Comparison of ENCODE assay signal across 9 cellular contexts in genomic region chr1:12040457-12041051, GRCh38. TPM values are rescaled to one million over a fixed set of nuclear protein-coding genes. Genes with fewer than 3 reads are reported as not detected.
DNase-seq lines count a peak whose midpoint lies in the region; ATAC-seq, FAIRE-seq and TF ChIP-seq lines count a peak whose summit lies in the region.
"Had no signal": no experiment of that assay in that cellular context is flagged by ENCODE, and none has a peak within 500 bp of the region (broad histone marks: within the 10 kb centered on the region; RNA-seq: fewer than 3 reads in every experiment).

No MANE protein-coding gene starts in this region.

- H3K4me3 ChIP-seq in coronary artery (no peak overlapping the region), gastroesophageal sphincter (no peak overlapping the region)

- no peaks in the 10 kb centered on the region for H3K9me3 Mint-ChIP-seq in activated T-helper 1 cell treated with anti-CD3 and anti-CD28 coated beads, Interleukin-12 subunit alpha, Interleukin-12 subunit beta, Interleukin-2, Interleukin-4 antibody, amounts not matched to agents 30 ng/mL and 10 ng/mL and 1 ng/mL, durations not matched to agents 14 hours and 24 hours and 36 hours
- H3K9me3 Mint-ChIP-seq in stimulated activated naive B cell treated with anti-CD40 and anti-IgM and Interleukin-4, amounts not matched to agents 10 μg/mL and 1 μg/mL and 100 μg/mL, for 72 hours: no peaks in the 10 kb centered on the region

- 47 to 75% methylated on average over 2 to 5 of the region's 6 CpGs for WGBS in gastroesophageal sphincter (ENCODE audit: low coverage in 1 of 2), 2 donors

- peak overlapping the region; percentile 29 for H3K27ac Mint-ChIP-seq in activated T-helper 1 cell treated with anti-CD3 and anti-CD28 coated beads, Interleukin-12 subunit alpha, Interleukin-12 subunit beta, Interleukin-2, Interleukin-4 antibody, amounts not matched to agents 30 ng/mL and 10 ng/mL and 1 ng/mL, durations not matched to agents 14 hours and 24 hours and 36 hours
- peak overlapping the region; percentile 96 for H3K27ac Mint-ChIP-seq in stimulated activated naive B cell treated with anti-CD40 and anti-IgM and Interleukin-4, amounts not matched to agents 10 μg/mL and 1 μg/mL and 100 μg/mL, for 72 hours

- no peak for DNase-seq in GM12891 (ENCODE audit: insufficient read length, low spot score)
- DNase-seq in activated T-helper 1 cell treated with anti-CD3 and anti-CD28 coated beads, Interleukin-12 subunit alpha, Interleukin-12 subunit beta, Interleukin-2, Interleukin-4 antibody, amounts not matched to agents 30 ng/mL and 10 ng/mL and 1 ng/mL, durations not matched to agents 14 hours and 24 hours and 36 hours (ENCODE audit: low spot score): no peak
- DNase-seq in stimulated activated naive B cell treated with anti-CD40 and anti-IgM and Interleukin-4, amounts not matched to agents 10 μg/mL and 1 μg/mL and 100 μg/mL, for 72 hours: peak; percentile 68
- no peak for DNase-seq in coronary artery (ENCODE audit: low spot score)
- DNase-seq in Right ventricle myocardium superior: no peak

- TF ChIP-seq POLR2A in GM12891 (IDR thresholded peaks at IDR 0.05; ENCODE audit: low read depth, low read length) (no peak), gastroesophageal sphincter (IDR thresholded peaks at IDR 0.05) (no peak)

- H3K36me3 Mint-ChIP-seq in activated T-helper 1 cell treated with anti-CD3 and anti-CD28 coated beads, Interleukin-12 subunit alpha, Interleukin-12 subunit beta, Interleukin-2, Interleukin-4 antibody, amounts not matched to agents 30 ng/mL and 10 ng/mL and 1 ng/mL, durations not matched to agents 14 hours and 24 hours and 36 hours (ENCODE audit: low read depth): peaks cover 3% of the 10 kb centered on the region
- H3K36me3 Mint-ChIP-seq in stimulated activated naive B cell treated with anti-CD40 and anti-IgM and Interleukin-4, amounts not matched to agents 10 μg/mL and 1 μg/mL and 100 μg/mL, for 72 hours: peaks cover 0 to 3% of the 10 kb centered on the region in 2 donors

- TF ChIP-seq EP300 in gastroesophageal sphincter (IDR thresholded peaks at IDR 0.05): no peak

- peaks cover 0 to 13% (median 0%) of the 10 kb centered on the region in 3 donors for H3K4me1 ChIP-seq in gastroesophageal sphincter

- peaks cover 48% of the 10 kb centered on the region for H3K4me1 Mint-ChIP-seq in activated T-helper 1 cell treated with anti-CD3 and anti-CD28 coated beads, Interleukin-12 subunit alpha, Interleukin-12 subunit beta, Interleukin-2, Interleukin-4 antibody, amounts not matched to agents 30 ng/mL and 10 ng/mL and 1 ng/mL, durations not matched to agents 14 hours and 24 hours and 36 hours (ENCODE audit: low read depth)
- peaks cover 35 to 50% of the 10 kb centered on the region in 2 donors for H3K4me1 Mint-ChIP-seq in stimulated activated naive B cell treated with anti-CD40 and anti-IgM and Interleukin-4, amounts not matched to agents 10 μg/mL and 1 μg/mL and 100 μg/mL, for 72 hours

- H3K27me3 ChIP-seq in gastroesophageal sphincter: peaks cover 4% of the 10 kb centered on the region
- H3K27me3 ChIP-seq: neutrophil had no signal

- H3K4me3 Mint-ChIP-seq in activated T-helper 1 cell treated with anti-CD3 and anti-CD28 coated beads, Interleukin-12 subunit alpha, Interleukin-12 subunit beta, Interleukin-2, Interleukin-4 antibody, amounts not matched to agents 30 ng/mL and 10 ng/mL and 1 ng/mL, durations not matched to agents 14 hours and 24 hours and 36 hours: no peak overlapping the region
- H3K4me3 Mint-ChIP-seq in stimulated activated naive B cell treated with anti-CD40 and anti-IgM and Interleukin-4, amounts not matched to agents 10 μg/mL and 1 μg/mL and 100 μg/mL, for 72 hours: peak overlapping the region in 1 of 2 donors; percentile 55

- no peak for TF ChIP-seq CTCF in coronary artery (IDR thresholded peaks at IDR 0.05)
- TF ChIP-seq CTCF in gastroesophageal sphincter (IDR thresholded peaks at IDR 0.05): no peak

- peak; percentile 53 for ATAC-seq in GM21367 (IDR thresholded peaks at IDR 0.05; ENCODE audit: unreplicated experiment)
- peak; percentile 84 for ATAC-seq in HG03520 (IDR thresholded peaks at IDR 0.05; ENCODE audit: unreplicated experiment)
- ATAC-seq in stimulated activated naive B cell treated with anti-CD40 and anti-IgM and Interleukin-4, amounts not matched to agents 10 μg/mL and 1 μg/mL and 100 μg/mL, for 72 hours (replicated peaks): peak; percentile 81 to 88
- no peak for ATAC-seq in Right ventricle myocardium superior (ENCODE audit: poor library complexity)
- no peak for ATAC-seq in gastroesophageal sphincter

- no peaks in the 10 kb centered on the region for H3K9me3 ChIP-seq in gastroesophageal sphincter
- H3K9me3 ChIP-seq: neutrophil had no signal

- H3K27me3 Mint-ChIP-seq in activated T-helper 1 cell treated with anti-CD3 and anti-CD28 coated beads, Interleukin-12 subunit alpha, Interleukin-12 subunit beta, Interleukin-2, Interleukin-4 antibody, amounts not matched to agents 30 ng/mL and 10 ng/mL and 1 ng/mL, durations not matched to agents 14 hours and 24 hours and 36 hours (ENCODE audit: insufficient read depth): no peaks in the 10 kb centered on the region
- H3K27me3 Mint-ChIP-seq in stimulated activated naive B cell treated with anti-CD40 and anti-IgM and Interleukin-4, amounts not matched to agents 10 μg/mL and 1 μg/mL and 100 μg/mL, for 72 hours: no peaks in the 10 kb centered on the region

- no peaks in the 10 kb centered on the region for H3K36me3 ChIP-seq in gastroesophageal sphincter
- H3K36me3 ChIP-seq: neutrophil had no signal

- intact Hi-C loops in activated T-helper 1 cell treated with anti-CD3 and anti-CD28 coated beads, Interleukin-12 subunit alpha, Interleukin-12 subunit beta, Interleukin-2, Interleukin-4 antibody, amounts not matched to agents 30 ng/mL and 10 ng/mL and 1 ng/mL, durations not matched to agents 14 hours and 24 hours and 36 hours (cut with micrococcal nuclease): loop anchor here (1.0 to 10.0 kb wide), 4 partner anchors 21 to 656 kb away; partner anchors contain the start of gene MIIP
- intact Hi-C loops in Right ventricle myocardium superior (cut with DNase I): no loop called here

- FAIRE-seq in GM12891 (lab: Jason Lieb, UNC): peak; percentile 95

- H3K27ac ChIP-seq in coronary artery (no peak overlapping the region), gastroesophageal sphincter (no peak overlapping the region)
- H3K27ac ChIP-seq: neutrophil had no signal

TF ChIP-seq in GM12891, 5 proteins besides CTCF, POLR2A, EP300 and RAD21:
- TF ChIP-seq TAF1 (IDR thresholded peaks at IDR 0.05; ENCODE audit: low read depth, low read length): no peak
- TF ChIP-seq SPI1 (IDR thresholded peaks at IDR 0.05; ENCODE audit: low read depth, low read length): peak; percentile 66
- no peak; the same call in 1 of the 2 replicates for TF ChIP-seq POLR2AphosphoS5 (IDR thresholded peaks at IDR 0.05; ENCODE audit: low read depth, low read length)
- peak; percentile 45 for TF ChIP-seq PAX5 (IDR thresholded peaks at IDR 0.05; ENCODE audit: insufficient read depth, low read length, severe bottlenecking)
- 0 out of 2 replicates have a peak, but pooled peaks have one; percentile 4 for TF ChIP-seq POU2F2 (IDR thresholded peaks at IDR 0.05; ENCODE audit: low read depth, low read length)
TF ChIP-seq in GM12891: peak in this region for 3.

RNA-seq across cellular contexts. Expression of gene MIIP, which starts 21.3 kb away (rescaled TPM):
- polyA plus RNA-seq in GM12891 (2012; ENCODE audit: low read depth, missing spikeins): 43.9 TPM
- 74.9 and 75.3 TPM in 2 replicates for total RNA-seq in activated T-helper 1 cell treated with anti-CD3 and anti-CD28 coated beads, Interleukin-12 subunit alpha, Interleukin-12 subunit beta, Interleukin-2, Interleukin-4 antibody, amounts not matched to agents 30 ng/mL and 10 ng/mL and 1 ng/mL, durations not matched to agents 14 hours and 24 hours and 36 hours
- total RNA-seq in Right ventricle myocardium superior (14.6 TPM), gastroesophageal sphincter (10 to 100 TPM; 24.1 to 41.9 (median 31.8) TPM)

RNA-seq across cellular contexts. Expression of gene TNFRSF8, which starts 22.5 kb away (rescaled TPM):
- 54.1 TPM for polyA plus RNA-seq in GM12891 (2012; ENCODE audit: low read depth, missing spikeins)
- total RNA-seq in activated T-helper 1 cell treated with anti-CD3 and anti-CD28 coated beads, Interleukin-12 subunit alpha, Interleukin-12 subunit beta, Interleukin-2, Interleukin-4 antibody, amounts not matched to agents 30 ng/mL and 10 ng/mL and 1 ng/mL, durations not matched to agents 14 hours and 24 hours and 36 hours: 26.9 and 27.9 TPM in 2 replicates
- total RNA-seq in Right ventricle myocardium superior (0.59 TPM), gastroesophageal sphincter (1 to 10 TPM in 3 of 4 donors, under 1 TPM in 1; 0.47 to 4.2 (median 1.4) TPM)

Comparison
In these comparisons a context has a peak if more than half of its experiments do, and no peak if none do; other contexts are left out.
1. ATAC-seq: peak in GM21367 (single experiment), HG03520 (single experiment) and stimulated activated naive B cell treated with anti-CD40 and anti-IgM and Interleukin-4, amounts not matched to agents 10 μg/mL and 1 μg/mL and 100 μg/mL, for 72 hours (2 of 2); none in Right ventricle myocardium superior (single experiment) and gastroesophageal sphincter (single experiment).